Comparison of ENCODE assay signal across 25 cellular contexts in genomic region chr1:4396571-4396970, GRCh38.
A peak's percentile ranks its signal among the peaks of the same experiment; 100 is the strongest.
DNase-seq lines count a peak whose midpoint lies in the region; ATAC-seq and TF ChIP-seq lines count a peak whose summit lies in the region.
"Had no signal": no experiment of that assay in that cellular context is flagged by ENCODE, and none has a peak within 500 bp of the region (broad histone marks: within the 10 kb centered on the region; RNA-seq: fewer than 3 reads in every experiment).

No MANE protein-coding gene starts in this region.

- no peak overlapping the region for H3K4me3 Mint-ChIP-seq in activated T-cell treated with anti-CD3 and anti-CD28 coated beads, Interleukin-2, amount 50 U/mL, for 72 hours
- H3K4me3 Mint-ChIP-seq in glutamatergic neuron (ENCODE audit: unreplicated experiment) = no peak overlapping the region
- H3K4me3 Mint-ChIP-seq: activated CD8-positive, alpha-beta memory T cell treated with anti-CD3 and anti-CD28 coated beads, Interleukin-2, amount 10 ng/mL, durations not matched to agents 7 days and 5 days; central memory CD8-positive, alpha-beta T cell; dendritic cell treated with granulocyte-macrophage colony-stimulating factor and Interleukin-4, amounts not matched to agents 40 ng/mL and 50 ng/mL, for 4 days; natural killer cell had no signal

- H3K9me3 Mint-ChIP-seq in activated T-cell treated with anti-CD3 and anti-CD28 coated beads, Interleukin-2, amount 50 U/mL, for 72 hours = peaks cover 0 to 4% of the 10 kb centered on the region in 2 donors
- peaks cover 16% of the 10 kb centered on the region for H3K9me3 Mint-ChIP-seq in glutamatergic neuron (ENCODE audit: unreplicated experiment)

- H3K27me3 Mint-ChIP-seq in activated T-cell treated with anti-CD3 and anti-CD28 coated beads, Interleukin-2, amount 50 U/mL, for 72 hours (ENCODE audit: low read depth) = no peaks in the 10 kb centered on the region
- H3K27me3 Mint-ChIP-seq in glutamatergic neuron (ENCODE audit: unreplicated experiment) = no peaks in the 10 kb centered on the region
- H3K27me3 Mint-ChIP-seq: activated CD8-positive, alpha-beta memory T cell treated with anti-CD3 and anti-CD28 coated beads, Interleukin-2, amount 10 ng/mL, durations not matched to agents 7 days and 5 days; dendritic cell treated with granulocyte-macrophage colony-stimulating factor and Interleukin-4, amounts not matched to agents 40 ng/mL and 50 ng/mL, for 4 days had no signal

- DNase-seq in NCI-H2029 treated with DMSO at 0.1 percent for 48 hours (lab: John Stamatoyannopoulos, UW) (peak; percentile 22), NCI-H2029 (lab: John Stamatoyannopoulos, UW) (no peak), NCI-H345 treated with DMSO at 0.1 percent for 48 hours (lab: John Stamatoyannopoulos, UW; ENCODE audit: unreplicated experiment) (peak; percentile 69), iPS-NIHi7 (ENCODE audit: extremely low spot score) (peak; percentile 20), posterior cingulate gyrus (peak in 9 of 10 donors; percentile 18 to 87 (median 38)), MV-4-11 (lab: John Stamatoyannopoulos, UW) (no peak), glutamatergic neuron (no peak)
- DNase-seq in activated T-cell treated with anti-CD3 and anti-CD28 coated beads, Interleukin-2, amount 50 U/mL, for 72 hours = no peak
- DNase-seq: activated CD4-positive, alpha-beta T cell treated with anti-CD3 and anti-CD28 coated beads, Interleukin-2, amount 50 U/mL, for 4 hours; activated CD8-positive, alpha-beta memory T cell treated with anti-CD3 and anti-CD28 coated beads, Interleukin-2, amount 10 ng/mL, durations not matched to agents 7 days and 5 days; activated T-cell treated with anti-CD3 and anti-CD28 coated beads, Interleukin-2, amount 50 U/mL, for 48 hours; mucosa of descending colon; natural killer cell; NCI-H1092; NCI-H2107; NK-92 treated with Interleukin-12 subunit alpha and Interleukin-12 subunit beta, amount 100 ng/mL, for 24 hours; pancreas; right cardiac atrium; stimulated activated naive CD4-positive, alpha-beta T cell treated with Interleukin-2 at 50 U/mL for 16 hours; testis had no signal

- no peak for ATAC-seq in activated T-cell treated with anti-CD3 and anti-CD28 coated beads, Interleukin-2, amount 50 U/mL, for 72 hours (replicated peaks in 1 of 2)
- ATAC-seq: activated CD4-positive, CD25-positive, alpha-beta regulatory T cell treated with anti-CD3 and anti-CD28 coated beads, Interleukin-2, amount 50 U/mL, for 24 hours; activated CD8-positive, alpha-beta memory T cell treated with anti-CD3 and anti-CD28 coated beads, Interleukin-2, amount 10 ng/mL, durations not matched to agents 7 days and 5 days; esophagus mucosa; GM12878; mucosa of descending colon; natural killer cell had no signal

- no peak overlapping the region for H3K27ac Mint-ChIP-seq in activated T-cell treated with anti-CD3 and anti-CD28 coated beads, Interleukin-2, amount 50 U/mL, for 72 hours
- no peak overlapping the region for H3K27ac Mint-ChIP-seq in glutamatergic neuron (ENCODE audit: unreplicated experiment)
- H3K27ac Mint-ChIP-seq: activated CD8-positive, alpha-beta memory T cell treated with anti-CD3 and anti-CD28 coated beads, Interleukin-2, amount 10 ng/mL, durations not matched to agents 7 days and 5 days; dendritic cell treated with granulocyte-macrophage colony-stimulating factor and Interleukin-4, amounts not matched to agents 40 ng/mL and 50 ng/mL, for 4 days; natural killer cell had no signal

- H3K4me1 Mint-ChIP-seq in activated T-cell treated with anti-CD3 and anti-CD28 coated beads, Interleukin-2, amount 50 U/mL, for 72 hours (ENCODE audit: low read depth) = no peaks in the 10 kb centered on the region
- H3K4me1 Mint-ChIP-seq in glutamatergic neuron (ENCODE audit: low read depth, unreplicated experiment) = no peaks in the 10 kb centered on the region
- H3K4me1 Mint-ChIP-seq: activated CD8-positive, alpha-beta memory T cell treated with anti-CD3 and anti-CD28 coated beads, Interleukin-2, amount 10 ng/mL, durations not matched to agents 7 days and 5 days; central memory CD8-positive, alpha-beta T cell; natural killer cell had no signal

- TF ChIP-seq CTCF in glutamatergic neuron (IDR thresholded peaks at IDR 0.05; ENCODE audit: partially characterized antibody, unreplicated experiment) = no peak

- intact Hi-C loops in posterior cingulate gyrus (cut with DNase I) = no loop called here

- no peaks in the 10 kb centered on the region for H3K36me3 Mint-ChIP-seq in activated T-cell treated with anti-CD3 and anti-CD28 coated beads, Interleukin-2, amount 50 U/mL, for 72 hours (ENCODE audit: insufficient read depth in 2 of 2)
- peaks cover 5% of the 10 kb centered on the region for H3K36me3 Mint-ChIP-seq in glutamatergic neuron (ENCODE audit: unreplicated experiment)
- H3K36me3 Mint-ChIP-seq: activated CD8-positive, alpha-beta memory T cell treated with anti-CD3 and anti-CD28 coated beads, Interleukin-2, amount 10 ng/mL, durations not matched to agents 7 days and 5 days; natural killer cell had no signal

Comparison
In these comparisons a context has a peak if more than half of its experiments do, and no peak if none do; other contexts are left out.
1. DNase-seq: peak in NCI-H2029 treated with DMSO at 0.1 percent for 48 hours (single experiment), NCI-H345 treated with DMSO at 0.1 percent for 48 hours (single experiment), iPS-NIHi7 (single experiment) and posterior cingulate gyrus (9 of 10); none in NCI-H2029 (single experiment), activated T-cell treated with anti-CD3 and anti-CD28 coated beads, Interleukin-2, amount 50 U/mL, for 72 hours (0 of 2), MV-4-11 (single experiment) and glutamatergic neuron (single experiment).